ENCODE assay signal across 8 cellular contexts in genomic region chr18:49486617-49486958, GRCh38. TPM values are rescaled to one million over a fixed set of nuclear protein-coding genes. Genes with fewer than 3 reads are reported as not detected.
A peak's percentile ranks its signal among the peaks of the same experiment; 100 is the strongest.
DNase-seq lines count a peak whose midpoint lies in the region; TF ChIP-seq lines count a peak whose summit lies in the region.

No MANE protein-coding gene starts in this region.

- intact Hi-C loops in CD14-positive monocyte (cut with micrococcal nuclease): loop anchor here (2.0 to 10.0 kb wide), 3 partner anchors 26 to 888 kb away; partner anchors contain the start of genes ACAA2 (in 1 of the 2), DYM (in 1 of the 2) and SKA1 (in 1 of the 2)

- H3K4me3 ChIP-seq in WERI-Rb-1 (ENCODE audit: low read depth, low read length) (peak overlapping the region; percentile 93), cardiac muscle cell (peak overlapping the region; percentile 68), rectal smooth muscle tissue (ENCODE audit: low read length) (peak overlapping the region; percentile 68)

- H3K4me3 Mint-ChIP-seq in CD14-positive monocyte (peak overlapping the region; percentile 97 to 98), HFFc6 (peak overlapping the region; percentile 91)

- H3K4me1 ChIP-seq in cardiac muscle cell (ENCODE audit: low read depth) (peaks cover 12% of the 10 kb centered on the region), rectal smooth muscle tissue (ENCODE audit: control insufficient read depth, insufficient read depth, low read length) (peaks cover 19% of the 10 kb centered on the region)

- H3K27ac ChIP-seq in WERI-Rb-1 (peak overlapping the region; percentile 91), cardiac muscle cell (peak overlapping the region; percentile 87), rectal smooth muscle tissue (ENCODE audit: low read depth, low read length) (peak overlapping the region; percentile 91)

- peaks cover 40% of the 10 kb centered on the region for H3K4me1 Mint-ChIP-seq in CD14-positive monocyte
- H3K4me1 Mint-ChIP-seq in HFFc6 (ENCODE audit: low read depth): peaks cover 58% of the 10 kb centered on the region

- peaks cover 66% of the 10 kb centered on the region for H3K36me3 ChIP-seq in WERI-Rb-1
- peaks cover 47% of the 10 kb centered on the region for H3K36me3 ChIP-seq in cardiac muscle cell
- peaks cover 21% of the 10 kb centered on the region for H3K36me3 ChIP-seq in rectal smooth muscle tissue (ENCODE audit: control insufficient read depth, insufficient read depth, low read length)

- H3K27me3 Mint-ChIP-seq in CD14-positive monocyte (ENCODE audit: low read depth in 3 of 3): no peaks in the 10 kb centered on the region
- H3K27me3 Mint-ChIP-seq in HFFc6 (ENCODE audit: insufficient read depth): peaks cover 4% of the 10 kb centered on the region

- TF ChIP-seq CTCF in CD14-positive monocyte (IDR thresholded peaks at IDR 0.05) (no peak), HFFc6 (IDR thresholded peaks at IDR 0.05) (no peak), WERI-Rb-1 (IDR thresholded peaks at IDR 0.05; ENCODE audit: low read depth, low read length) (no peak), cardiac muscle cell (IDR thresholded peaks at IDR 0.05; ENCODE audit: low read depth, low read length) (no peak)

- in situ Hi-C loops in KBM-7 (cut with MboI; ENCODE audit: low pct_unique_long_range_greater_than_20kb, low sequenced_read_pairs): no loop called here

- H3K9me3 Mint-ChIP-seq in CD14-positive monocyte (no peaks in the 10 kb centered on the region), HFFc6 (no peaks in the 10 kb centered on the region; the same call in 1 of the 2 replicates)

- H3K9me3 ChIP-seq in WERI-Rb-1 (ENCODE audit: severe bottlenecking): no peaks in the 10 kb centered on the region
- no peaks in the 10 kb centered on the region for H3K9me3 ChIP-seq in cardiac muscle cell (ENCODE audit: low read depth)

- H3K27me3 ChIP-seq in WERI-Rb-1 (ENCODE audit: insufficient read depth, low read depth, severe bottlenecking): no peaks in the 10 kb centered on the region
- H3K27me3 ChIP-seq in cardiac muscle cell: no peaks in the 10 kb centered on the region
- H3K27me3 ChIP-seq in rectal smooth muscle tissue (ENCODE audit: control insufficient read depth, insufficient read depth, low read length): no peaks in the 10 kb centered on the region

- DNase-seq in CD14-positive monocyte (ENCODE audit: low spot score): peak; percentile 54
- no peak for DNase-seq in HFFc6
- no peak for DNase-seq in WERI-Rb-1
- no peak for DNase-seq in cardiac muscle cell (ENCODE audit: low read depth in 1 of 2, low spot score in 1 of 2)
- DNase-seq in NCI-H1417 treated with DMSO at 0.1 percent for 48 hours (lab: John Stamatoyannopoulos, UW): no peak
- DNase-seq in globus pallidus (ENCODE audit: low spot score): no peak
- DNase-seq in KBM-7: no peak

- H3K9ac ChIP-seq in rectal smooth muscle tissue (ENCODE audit: low read length): peak overlapping the region; percentile 47

- H3K36me3 Mint-ChIP-seq in CD14-positive monocyte (peaks cover 58 to 61% of the 10 kb centered on the region in 2 donors), HFFc6 (ENCODE audit: low read depth) (peaks cover 58% of the 10 kb centered on the region)

- peak overlapping the region; percentile 96 to 100 (median 99) for H3K27ac Mint-ChIP-seq in CD14-positive monocyte
- peak overlapping the region; percentile 87 for H3K27ac Mint-ChIP-seq in HFFc6

RNA-seq across cellular contexts. Expression of gene C18orf32, which starts 0.4 kb away (rescaled TPM):
- 100 to 1,000 TPM; 115 to 134 TPM for polyA plus RNA-seq in CD14-positive monocyte
- 10 to 100 TPM; 29.8 to 44.5 (median 32.4) TPM for total RNA-seq in HFFc6 (2021; fragmentation: NEBNext Ultra II Directional; extraction: Animal tissue kit (Norgen Biotek cat#: 25700))
- 22.5 and 40.0 TPM in 2 replicates for total RNA-seq in cardiac muscle cell
- polyA plus RNA-seq in cardiac muscle cell: 97.6 and 109 TPM in 2 replicates

RNA-seq across cellular contexts. Expression of gene RPL17, which starts 5.7 kb away (rescaled TPM):
- polyA plus RNA-seq in CD14-positive monocyte (100 to 1,000 TPM; 716 TPM), cardiac muscle cell (737 and 809 TPM in 2 replicates)
- total RNA-seq in HFFc6 (2021; fragmentation: NEBNext Ultra II Directional; extraction: Animal tissue kit (Norgen Biotek cat#: 25700)): 1,000 to 10,000 TPM; 1,721 to 1,851 (median 1,752) TPM
- 1,792 and 1,922 TPM in 2 replicates for total RNA-seq in cardiac muscle cell

RNA-seq across cellular contexts. Expression of gene DYM, which starts 26.1 kb away (rescaled TPM):
- 10 to 100 TPM; 36.8 to 40.7 TPM for polyA plus RNA-seq in CD14-positive monocyte
- total RNA-seq in HFFc6 (2021; fragmentation: NEBNext Ultra II Directional; extraction: Animal tissue kit (Norgen Biotek cat#: 25700)): 10 to 100 TPM; 31.2 to 46.6 (median 40.8) TPM
- 90.2 and 189 TPM in 2 replicates for total RNA-seq in cardiac muscle cell
- polyA plus RNA-seq in cardiac muscle cell: 43.6 and 52.3 TPM in 2 replicates
